1 cellular context compared by ENCODE assay signal in the genomic region with DNA sequence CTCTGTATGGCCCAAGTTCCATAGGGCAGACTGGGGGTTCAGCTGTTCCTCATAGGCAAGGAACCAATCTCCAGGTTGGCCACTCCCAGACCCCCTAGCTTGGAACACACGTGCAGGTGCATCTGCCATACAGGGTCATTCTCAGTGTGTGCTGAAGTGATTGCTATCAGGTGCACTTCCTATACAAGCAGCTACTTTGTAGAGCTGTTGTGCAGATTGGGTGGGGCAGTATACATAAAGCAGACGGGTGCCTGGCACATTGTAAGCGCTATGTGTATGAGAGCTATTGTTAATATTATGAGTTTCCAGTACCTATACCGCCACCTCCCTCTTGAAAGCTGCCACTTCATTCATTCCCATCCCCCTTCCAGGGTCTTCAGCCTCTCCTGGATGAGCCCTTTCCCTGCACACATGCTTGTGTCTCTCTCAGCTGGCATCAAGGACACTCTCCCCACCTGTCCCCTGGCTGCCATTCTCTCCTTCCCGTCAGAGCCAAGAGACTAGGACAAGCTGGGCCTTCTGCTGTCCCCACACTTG.
TF ChIP-seq lines count a peak whose summit lies in the region.

No MANE protein-coding gene starts in this region.

TF ChIP-seq in H1, 55 proteins besides CTCF, POLR2A, EP300 and RAD21:
- TF ChIP-seq KDM5A (IDR thresholded peaks at IDR 0.05; ENCODE audit: low read length) (no peak), CEBPB (IDR thresholded peaks at IDR 0.05; ENCODE audit: low read depth, low read length) (no peak), TBP (IDR thresholded peaks at IDR 0.05; ENCODE audit: low read depth, low read length) (no peak), HDAC6 (IDR thresholded peaks at IDR 0.05; ENCODE audit: low read depth, low read length) (no peak)
- TF ChIP-seq, protein P1, sequence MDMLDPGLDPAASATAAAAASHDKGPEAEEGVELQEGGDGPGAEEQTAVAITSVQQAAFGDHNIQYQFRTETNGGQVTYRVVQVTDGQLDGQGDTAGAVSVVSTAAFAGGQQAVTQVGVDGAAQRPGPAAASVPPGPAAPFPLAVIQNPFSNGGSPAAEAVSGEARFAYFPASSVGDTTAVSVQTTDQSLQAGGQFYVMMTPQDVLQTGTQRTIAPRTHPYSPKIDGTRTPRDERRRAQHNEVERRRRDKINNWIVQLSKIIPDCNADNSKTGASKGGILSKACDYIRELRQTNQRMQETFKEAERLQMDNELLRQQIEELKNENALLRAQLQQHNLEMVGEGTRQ (IDR thresholded peaks at IDR 0.05; ENCODE audit: low read length): no peak
TF ChIP-seq in H1: peak in this region for 0.
